In the genomic region with DNA sequence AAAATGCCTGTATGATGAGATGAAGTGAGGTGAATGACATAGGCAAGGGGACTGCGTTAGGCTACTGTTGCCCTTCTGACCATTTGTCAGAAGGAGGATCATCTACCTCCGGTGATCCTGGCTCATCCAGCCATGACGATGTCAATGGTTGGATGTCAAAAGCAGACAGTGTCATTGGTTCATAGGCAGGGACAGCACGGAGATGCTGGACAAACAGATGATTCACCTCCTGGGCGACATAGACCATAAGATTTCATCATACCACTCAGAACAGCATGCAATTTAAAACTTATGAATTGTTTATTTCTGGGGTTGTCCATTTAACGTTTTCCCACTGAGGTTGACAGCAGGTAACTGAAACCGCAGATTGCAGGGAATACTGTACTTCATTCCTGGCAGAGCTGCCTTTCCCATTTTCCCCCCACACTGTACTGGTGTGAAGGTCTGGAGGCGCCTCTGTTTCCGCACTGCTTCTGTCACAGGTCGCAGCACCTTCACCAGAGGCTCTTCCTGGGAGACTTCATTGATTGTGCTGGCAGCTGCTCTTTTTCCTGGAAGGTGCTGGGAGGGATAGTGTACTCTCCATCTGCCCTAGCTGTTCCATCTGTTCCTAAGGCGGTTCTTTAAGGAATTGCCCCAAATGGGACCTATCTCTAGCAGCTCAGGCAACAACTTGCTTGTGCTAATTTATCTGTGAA, we compare ENCODE assay signal across 15 cellular contexts. TPM values are rescaled to one million over a fixed set of nuclear protein-coding genes. Genes with fewer than 3 reads are reported as not detected.
DNase-seq lines count a peak whose midpoint lies in the region; ATAC-seq and TF ChIP-seq lines count a peak whose summit lies in the region.
"Had no signal": no experiment of that assay in that cellular context is flagged by ENCODE, and none has a peak within 500 bp of the region (broad histone marks: within the 10 kb centered on the region; RNA-seq: fewer than 3 reads in every experiment).

No MANE protein-coding gene starts in this region.

- no peaks in the 10 kb centered on the region for H4K20me1 ChIP-seq in smooth muscle cell (ENCODE audit: low read depth)

- no peak overlapping the region for H3K9ac ChIP-seq in smooth muscle cell (ENCODE audit: low read depth)

- H3K27ac ChIP-seq in WERI-Rb-1 (0 out of 2 replicates have a peak overlapping the region, but pooled peaks have one; percentile 18), smooth muscle cell (ENCODE audit: low read depth) (no peak overlapping the region)
- H3K27ac ChIP-seq: gastroesophageal sphincter had no signal

- ATAC-seq in HG03521 (IDR thresholded peaks at IDR 0.05; ENCODE audit: unreplicated experiment), result no peak
- ATAC-seq: gastroesophageal sphincter, left cardiac atrium, right cardiac atrium had no signal

- DNase-seq in EH (ENCODE audit: low read depth) (peak; percentile 34), LoVo (ENCODE audit: low spot score) (peak; percentile 37), WERI-Rb-1 (peak; percentile 53), left kidney (ENCODE audit: low read depth, low spot score) (peak; percentile 1), smooth muscle cell (lab: John Stamatoyannopoulos, UW; ENCODE audit: unreplicated experiment) (no peak), NCI-H1417 treated with DMSO at 0.1 percent for 48 hours (lab: John Stamatoyannopoulos, UW) (no peak)
- DNase-seq: activated CD4-positive, alpha-beta T cell treated with anti-CD3 and anti-CD28 coated beads for 4 hours; activated T-cell treated with anti-CD3 and anti-CD28 coated beads, Interleukin-2, amount 50 U/mL, for 24 hours; GF-D8; left cardiac atrium; NCI-H187 treated with DMSO at 0.1 percent for 48 hours; OCI-M1; right cardiac atrium had no signal

- H3F3A ChIP-seq in smooth muscle cell (ENCODE audit: low read depth), result no peaks in the 10 kb centered on the region

- H3K9me3 ChIP-seq in WERI-Rb-1 (ENCODE audit: severe bottlenecking) (no peaks in the 10 kb centered on the region), smooth muscle cell (replicated peaks; ENCODE audit: low read depth) (no peaks in the 10 kb centered on the region)
- H3K9me3 ChIP-seq: gastroesophageal sphincter had no signal

- H3K4me3 ChIP-seq in WERI-Rb-1 (ENCODE audit: low read depth, low read length), result no peak overlapping the region
- no peak overlapping the region for H3K4me3 ChIP-seq in smooth muscle cell
- H3K4me3 ChIP-seq: gastroesophageal sphincter had no signal

- no peaks in the 10 kb centered on the region for H3K27me3 ChIP-seq in WERI-Rb-1 (ENCODE audit: insufficient read depth, low read depth, severe bottlenecking)
- H3K27me3 ChIP-seq in smooth muscle cell (ENCODE audit: low read depth), result no peaks in the 10 kb centered on the region
- H3K27me3 ChIP-seq: gastroesophageal sphincter had no signal

- H3K4me1 ChIP-seq in smooth muscle cell (ENCODE audit: low read depth), result no peaks in the 10 kb centered on the region

- 87% methylated on average over 11 of the region's 11 CpGs for WGBS in smooth muscle cell (ENCODE audit: low lambda C conversion rate)

- H3K4me2 ChIP-seq in smooth muscle cell, result no peak overlapping the region

- no peaks in the 10 kb centered on the region for H3K79me2 ChIP-seq in smooth muscle cell (ENCODE audit: low read depth)

- H3K36me3 ChIP-seq in WERI-Rb-1 (peaks cover 2% of the 10 kb centered on the region; the same call in 1 of the 2 replicates), smooth muscle cell (ENCODE audit: low read depth) (no peaks in the 10 kb centered on the region)

- H2AFZ ChIP-seq in smooth muscle cell (ENCODE audit: low read depth), result no peak overlapping the region

- TF ChIP-seq CTCF in WERI-Rb-1 (IDR thresholded peaks at IDR 0.05; ENCODE audit: low read depth, low read length), result no peak
- no peak for TF ChIP-seq CTCF in smooth muscle cell (IDR thresholded peaks at IDR 0.05; ENCODE audit: borderline replicate concordance, insufficient read depth, poor library complexity, severe bottlenecking)

RNA-seq across cellular contexts. Expression of gene TMOD3, which starts 32.5 kb away (rescaled TPM):
- 35.7 and 57.1 TPM in 2 replicates for total RNA-seq in smooth muscle cell
- polyA plus RNA-seq in smooth muscle cell, result 18.6 and 32.0 TPM in 2 replicates

RNA-seq across cellular contexts. Expression of gene TMOD2, which starts 45.5 kb away (rescaled TPM):
- total RNA-seq in smooth muscle cell, result 4.2 and 7.8 TPM in 2 replicates
- 1.5 and 1.7 TPM in 2 replicates for polyA plus RNA-seq in smooth muscle cell

RNA-seq across cellular contexts. Expression of gene LYSMD2, which starts 59.5 kb away (rescaled TPM):
- total RNA-seq in smooth muscle cell, result 2.7 and 3.6 TPM in 2 replicates
- polyA plus RNA-seq in smooth muscle cell, result 1.1 and 2.6 TPM in 2 replicates

Comparison
In these comparisons a context has a peak if more than half of its experiments do, and no peak if none do; other contexts are left out.
1. DNase-seq: peak in EH (single experiment), LoVo (single experiment), WERI-Rb-1 (single experiment) and left kidney (single experiment); none in smooth muscle cell (single experiment) and NCI-H1417 treated with DMSO at 0.1 percent for 48 hours (single experiment).